ENCODE assay signal across 15 cellular contexts in genomic region chr19:28454083-28454482, GRCh38.
DNase-seq lines count a peak whose midpoint lies in the region; ATAC-seq and TF ChIP-seq lines count a peak whose summit lies in the region.
"Had no signal": no experiment of that assay in that cellular context is flagged by ENCODE, and none has a peak within 500 bp of the region (broad histone marks: within the 10 kb centered on the region; RNA-seq: fewer than 3 reads in every experiment).

No MANE protein-coding gene starts in this region.

- dilution Hi-C loops in mammary epithelial cell (cut with HindIII; ENCODE audit: low sequenced_read_pairs) = loop anchor here (25.0 kb wide), 1 partner anchor 258 kb away; no protein-coding TSS in a partner anchor

- peak; percentile 38 for DNase-seq in mammary epithelial cell
- DNase-seq in breast epithelium (ENCODE audit: low spot score in 2 of 2) = no peak
- peak; percentile 5 for DNase-seq in astrocyte of the spinal cord (ENCODE audit: low read depth, low spot score)
- peak; percentile 82 for DNase-seq in kidney epithelial cell (ENCODE audit: low read depth)
- DNase-seq in foreskin melanocyte = no peak
- DNase-seq in stimulated activated CD4-positive, alpha-beta T cell treated with anti-CD3 and anti-CD28 coated beads, Interleukin-2, amount 100 ng/mL, for 24 hours = no peak
- no peak for DNase-seq in HUDEP-2 (lab: John Stamatoyannopoulos, UW; ENCODE audit: unreplicated experiment in 76 of 76)
- DNase-seq: COR-L47, IMR-90, NCI-H1417, NCI-H2029, NCI-H524, SIG-M5 had no signal

- H3K27me3 ChIP-seq in mammary epithelial cell (ENCODE audit: insufficient read depth, low read length) (no peaks in the 10 kb centered on the region), breast epithelium (no peaks in the 10 kb centered on the region), kidney epithelial cell (ENCODE audit: control insufficient read depth, insufficient read depth, low read length) (no peaks in the 10 kb centered on the region)

- no TSS peak for BruUV-seq in mammary epithelial cell (replicated peaks; lab: Mats Ljungman, UMichigan)

- no peak for ATAC-seq in GM18861 (IDR thresholded peaks at IDR 0.05; ENCODE audit: unreplicated experiment)

- H3K4me2 ChIP-seq in mammary epithelial cell (ENCODE audit: insufficient read depth, low read depth, low read length) = no peak overlapping the region

- H3K9me3 ChIP-seq in mammary epithelial cell (replicated peaks; ENCODE audit: insufficient read depth, low read length) (no peaks in the 10 kb centered on the region), breast epithelium (no peaks in the 10 kb centered on the region)

- WGBS in mammary epithelial cell (ENCODE audit: low coverage, missing lambda C conversion rate) = 31% methylated on average over 3 of the region's 3 CpGs

- in situ Hi-C loops in mammary epithelial cell (cut with MboI; ENCODE audit: low sequenced_read_pairs in 2 of 2) = no loop called here
- in situ Hi-C loops in astrocyte of the spinal cord (cut with HindIII; ENCODE audit: low sequenced_read_pairs) = no loop called here

- no peaks in the 10 kb centered on the region for H4K20me1 ChIP-seq in mammary epithelial cell (ENCODE audit: insufficient read depth, low read length)

- TF ChIP-seq CTCF in mammary epithelial cell (conservative IDR thresholded peaks at IDR 0.05 in 1 of 2, IDR thresholded peaks at IDR 0.05 in 1 of 2; ENCODE audit: extremely low read depth in 1 of 2, insufficient read depth in 1 of 2, low read depth in 1 of 2, low read length in 2 of 2) (no peak), breast epithelium (IDR thresholded peaks at IDR 0.05) (no peak), astrocyte of the spinal cord (IDR thresholded peaks at IDR 0.05; ENCODE audit: low read depth, low read length) (no peak), kidney epithelial cell (IDR thresholded peaks at IDR 0.05; ENCODE audit: insufficient read depth, low read length, poor library complexity, severe bottlenecking) (no peak)

- no peak overlapping the region for H2AFZ ChIP-seq in mammary epithelial cell (ENCODE audit: low read depth, low read length)

- no peak overlapping the region for H3K9ac ChIP-seq in mammary epithelial cell (ENCODE audit: insufficient read depth, low read length)

- CTCF ChIA-PET in mammary epithelial cell (lab: Charles Lee; ENCODE audit: low non-redundant PET) = no interaction called here

- intact Hi-C loops in mammary epithelial cell (cut with micrococcal nuclease) = no loop called here
- intact Hi-C loops in breast epithelium (cut with DNase I; ENCODE audit: low total_unique reads) = no loop called here

- H3K79me2 ChIP-seq in mammary epithelial cell (ENCODE audit: insufficient read depth, low read length) = no peaks in the 10 kb centered on the region

- H3K36me3 ChIP-seq in mammary epithelial cell (ENCODE audit: insufficient read depth, low read length) = no peaks in the 10 kb centered on the region
- H3K36me3 ChIP-seq in breast epithelium = no peaks in the 10 kb centered on the region
- H3K36me3 ChIP-seq in kidney epithelial cell (ENCODE audit: control insufficient read depth, insufficient read depth, low read length) = no peaks in the 10 kb centered on the region

- TF ChIP-seq POLR2A in breast epithelium (IDR thresholded peaks at IDR 0.05) = no peak

- H3K4me1 ChIP-seq in mammary epithelial cell (ENCODE audit: insufficient read depth, low read length) (no peaks in the 10 kb centered on the region), breast epithelium (no peaks in the 10 kb centered on the region)

- no peak overlapping the region for H3K4me3 ChIP-seq in mammary epithelial cell (replicated peaks in 1 of 3; ENCODE audit: insufficient read depth in 1 of 3, low read depth in 2 of 3, low read length in 3 of 3)
- no peak overlapping the region for H3K4me3 ChIP-seq in breast epithelium
- no peak overlapping the region for H3K4me3 ChIP-seq in astrocyte of the spinal cord (ENCODE audit: low read depth, low read length)
- no peak overlapping the region for H3K4me3 ChIP-seq in kidney epithelial cell (ENCODE audit: low read depth, low read length)

- H3K27ac ChIP-seq in mammary epithelial cell (ENCODE audit: insufficient read depth, low read depth, low read length) (no peak overlapping the region), breast epithelium (no peak overlapping the region)
- H3K27ac ChIP-seq: 22Rv1 had no signal

Comparison
In these comparisons a context has a peak if more than half of its experiments do, and no peak if none do; other contexts are left out.
1. DNase-seq: peak in mammary epithelial cell (single experiment), astrocyte of the spinal cord (single experiment) and kidney epithelial cell (single experiment); none in breast epithelium (0 of 2), foreskin melanocyte (single experiment), stimulated activated CD4-positive, alpha-beta T cell treated with anti-CD3 and anti-CD28 coated beads, Interleukin-2, amount 100 ng/mL, for 24 hours (0 of 2) and HUDEP-2 (0 of 76).